In genomic region chr10:58065529-58065815, GRCh38 we compare ENCODE assay signal across 9 cellular contexts.
A peak's percentile ranks its signal among the peaks of the same experiment; 100 is the strongest.
DNase-seq lines count a peak whose midpoint lies in the region; ATAC-seq and TF ChIP-seq lines count a peak whose summit lies in the region.
"Had no signal": no experiment of that assay in that cellular context is flagged by ENCODE, and none has a peak within 500 bp of the region (broad histone marks: within the 10 kb centered on the region; RNA-seq: fewer than 3 reads in every experiment).

No MANE protein-coding gene starts in this region.

- 0 out of 2 replicates have a peak overlapping the region, but pooled peaks have one; percentile 20 for H3K4me2 ChIP-seq in PC-3 (ENCODE audit: low read length)

- H3K27ac Mint-ChIP-seq in brain (peak overlapping the region in 3 of 5 experiments; percentile 26 to 67 (median 29)), type B pancreatic cell (peak overlapping the region; percentile 55)

- no peak overlapping the region for H3K27ac ChIP-seq in PC-3 (ENCODE audit: low read length)

- peaks cover 4% of the 10 kb centered on the region for H3K27me3 Mint-ChIP-seq in brain
- peaks cover 5% of the 10 kb centered on the region for H3K27me3 Mint-ChIP-seq in type B pancreatic cell

- H3K9me3 ChIP-seq in PC-3 (ENCODE audit: low read length) (no peaks in the 10 kb centered on the region), BE2C (no peaks in the 10 kb centered on the region)

- H3K4me1 ChIP-seq in PC-3 (ENCODE audit: insufficient read depth, low read length) (peaks cover 12% of the 10 kb centered on the region; the same call in 1 of the 2 replicates), BE2C (peaks cover 3% of the 10 kb centered on the region; the same call in 1 of the 2 replicates)

- BruUV-seq in PC-3 (replicated peaks; lab: Mats Ljungman, UMichigan) = no TSS peak

- peak overlapping the region; percentile 31 for H2AFZ ChIP-seq in PC-3 (ENCODE audit: low read length)

- H3K4me3 ChIP-seq in PC-3 (ENCODE audit: low read length) (no peak overlapping the region), BE2C (ENCODE audit: low read depth, low read length) (no peak overlapping the region)

- H3K36me3 ChIP-seq in PC-3 (ENCODE audit: low read depth, low read length) (no peaks in the 10 kb centered on the region), BE2C (no peaks in the 10 kb centered on the region)

- no peaks in the 10 kb centered on the region for H3K9me2 ChIP-seq in PC-3 (replicated peaks; ENCODE audit: low read length)

- no peak overlapping the region for H3K9ac ChIP-seq in PC-3 (ENCODE audit: low read length)

- peak; percentile 19 for ATAC-seq in GM21528 (IDR thresholded peaks at IDR 0.05; ENCODE audit: low FRiP score, unreplicated experiment)
- ATAC-seq in PC-3 = peak; percentile 14

- no peaks in the 10 kb centered on the region for H3K9me3 Mint-ChIP-seq in brain
- H3K9me3 Mint-ChIP-seq in type B pancreatic cell = no peaks in the 10 kb centered on the region

- DNase-seq in PC-3 (no peak), type B pancreatic cell (ENCODE audit: extremely low spot score, unreplicated experiment) (no peak), middle frontal gyrus (ENCODE audit: extremely low spot score, low spot score) (no peak), BE2C (no peak)
- DNase-seq in activated CD8-positive, alpha-beta memory T cell treated with anti-CD3 and anti-CD28 coated beads, Interleukin-2, amount 50 U/mL, for 4 hours = no peak
- DNase-seq: DMS79 treated with DMSO at 0.1 percent for 48 hours, SHP77 treated with DMSO at 0.1 percent for 48 hours had no signal

- H4K20me1 ChIP-seq in PC-3 (ENCODE audit: low read length) = no peaks in the 10 kb centered on the region

- intact Hi-C loops in PC-3 (cut with micrococcal nuclease) = loop anchor here (1.0 kb wide), 6 partner anchors 87 to 726 kb away; no protein-coding TSS in a partner anchor

- POLR2A ChIA-PET in PC-3 (lab: Charles Lee; ENCODE audit: unreplicated experiment) = no interaction called here

- CTCF ChIA-PET in PC-3 (lab: Charles Lee) = no interaction called here

- no peak for TF ChIP-seq CTCF in PC-3 (conservative IDR thresholded peaks at IDR 0.05; ENCODE audit: low read depth, low read length)
- TF ChIP-seq CTCF in brain (conservative IDR thresholded peaks at IDR 0.05) = no peak
- TF ChIP-seq CTCF in type B pancreatic cell (conservative IDR thresholded peaks at IDR 0.05) = no peak
- no peak for TF ChIP-seq CTCF in BE2C (IDR thresholded peaks at IDR 0.05; ENCODE audit: low read depth, low read length)

- peaks cover 21% of the 10 kb centered on the region for H3K4me1 Mint-ChIP-seq in brain
- H3K4me1 Mint-ChIP-seq in type B pancreatic cell (ENCODE audit: unreplicated experiment) = peaks cover 21% of the 10 kb centered on the region

- no peaks in the 10 kb centered on the region for H3K79me2 ChIP-seq in PC-3 (ENCODE audit: low read length)

- H3K4me3 Mint-ChIP-seq in brain (no peak overlapping the region), type B pancreatic cell (no peak overlapping the region)

- no peaks in the 10 kb centered on the region for H3F3A ChIP-seq in PC-3 (ENCODE audit: low read length, unreplicated experiment)

- H3K27me3 ChIP-seq in PC-3 (ENCODE audit: low read length) (no peaks in the 10 kb centered on the region), BE2C (no peaks in the 10 kb centered on the region)

- H3K36me3 Mint-ChIP-seq in brain = no peaks in the 10 kb centered on the region
- H3K36me3 Mint-ChIP-seq in type B pancreatic cell = no peaks in the 10 kb centered on the region
